In genomic region chr10:110803830-110804338, GRCh38 we compare ENCODE assay signal across 8 cellular contexts.
DNase-seq lines count a peak whose midpoint lies in the region; ATAC-seq and TF ChIP-seq lines count a peak whose summit lies in the region.

No MANE protein-coding gene starts in this region.

- H3K4me3 Mint-ChIP-seq in HFFc6: no peak overlapping the region
- H3K4me3 Mint-ChIP-seq in activated naive CD8-positive, alpha-beta T cell treated with anti-CD3 and anti-CD28 coated beads, Interleukin-2, amount 50 U/mL, for 24 hours: no peak overlapping the region

- H3K9me3 ChIP-seq in left ventricle myocardium inferior (replicated peaks) (no peaks in the 10 kb centered on the region), prostate gland (no peaks in the 10 kb centered on the region)

- peak; percentile 82 for ATAC-seq in activated naive CD8-positive, alpha-beta T cell treated with anti-CD3 and anti-CD28 coated beads, Interleukin-2, amount 50 U/mL, for 24 hours

- intact Hi-C loops in left ventricle myocardium inferior (cut with micrococcal nuclease): loop anchor here (10.0 kb wide), 1 partner anchor 91 kb away; no protein-coding TSS in a partner anchor
- intact Hi-C loops in prostate gland (cut with DNase I): loop anchor here (2.0 to 10.0 kb wide), 3 partner anchors 59 to 89 kb away; partner anchors contain the start of gene PDCD4

- H3K27me3 Mint-ChIP-seq in HFFc6 (ENCODE audit: insufficient read depth): peaks cover 34% of the 10 kb centered on the region
- H3K27me3 Mint-ChIP-seq in activated naive CD8-positive, alpha-beta T cell treated with anti-CD3 and anti-CD28 coated beads, Interleukin-2, amount 50 U/mL, for 24 hours: no peaks in the 10 kb centered on the region

- peak; percentile 51 for DNase-seq in activated gamma-delta T cell treated with Interleukin-2 at 50 U/mL for 16 hours
- DNase-seq in activated gamma-delta T cell (lab: John Stamatoyannopoulos, UW): no peak
- DNase-seq in HFFc6: peak; percentile 18
- peak; percentile 48 for DNase-seq in NCI-H1694 (lab: John Stamatoyannopoulos, UW)
- peak; percentile 52 for DNase-seq in activated naive CD8-positive, alpha-beta T cell treated with anti-CD3 and anti-CD28 coated beads, Interleukin-2, amount 50 U/mL, for 24 hours
- no peak for DNase-seq in left ventricle myocardium inferior
- peak; percentile 46 for DNase-seq in prostate gland (ENCODE audit: low spot score)
- DNase-seq in NCI-H2029 treated with DMSO at 0.1 percent for 48 hours (lab: John Stamatoyannopoulos, UW): no peak

- TF ChIP-seq CTCF in HFFc6 (IDR thresholded peaks at IDR 0.05): peak; percentile 74
- peak; percentile 69 for TF ChIP-seq CTCF in left ventricle myocardium inferior (IDR thresholded peaks at IDR 0.05; ENCODE audit: borderline replicate concordance)
- peak; percentile 20 to 70 (median 56) for TF ChIP-seq CTCF in prostate gland (IDR thresholded peaks at IDR 0.05)

- H3K27me3 ChIP-seq in left ventricle myocardium inferior (ENCODE audit: low read depth) (no peaks in the 10 kb centered on the region), prostate gland (replicated peaks; ENCODE audit: insufficient read depth) (no peaks in the 10 kb centered on the region)

- peaks cover 62% of the 10 kb centered on the region for H3K4me1 ChIP-seq in left ventricle myocardium inferior
- no peaks in the 10 kb centered on the region for H3K4me1 ChIP-seq in prostate gland (replicated peaks)

- no peak overlapping the region for H3K27ac Mint-ChIP-seq in HFFc6
- H3K27ac Mint-ChIP-seq in activated naive CD8-positive, alpha-beta T cell treated with anti-CD3 and anti-CD28 coated beads, Interleukin-2, amount 50 U/mL, for 24 hours: peak overlapping the region; percentile 40

- no peak overlapping the region for H3K4me3 ChIP-seq in left ventricle myocardium inferior
- H3K4me3 ChIP-seq in prostate gland: no peak overlapping the region

- H3K36me3 Mint-ChIP-seq in HFFc6 (ENCODE audit: low read depth): no peaks in the 10 kb centered on the region
- no peaks in the 10 kb centered on the region for H3K36me3 Mint-ChIP-seq in activated naive CD8-positive, alpha-beta T cell treated with anti-CD3 and anti-CD28 coated beads, Interleukin-2, amount 50 U/mL, for 24 hours (ENCODE audit: low read depth)

- H3K9me3 Mint-ChIP-seq in HFFc6: no peaks in the 10 kb centered on the region
- H3K9me3 Mint-ChIP-seq in activated naive CD8-positive, alpha-beta T cell treated with anti-CD3 and anti-CD28 coated beads, Interleukin-2, amount 50 U/mL, for 24 hours: no peaks in the 10 kb centered on the region

- peaks cover 24% of the 10 kb centered on the region for H3K4me1 Mint-ChIP-seq in HFFc6 (ENCODE audit: low read depth)
- H3K4me1 Mint-ChIP-seq in activated naive CD8-positive, alpha-beta T cell treated with anti-CD3 and anti-CD28 coated beads, Interleukin-2, amount 50 U/mL, for 24 hours: peaks cover 40% of the 10 kb centered on the region

- H3K27ac ChIP-seq in left ventricle myocardium inferior (replicated peaks): peak overlapping the region; percentile 62
- peak overlapping the region; percentile 0 to 27 for H3K27ac ChIP-seq in prostate gland

- no peak for TF ChIP-seq POLR2A in prostate gland (IDR thresholded peaks at IDR 0.05)

- 29% methylated on average over 6 of the region's 6 CpGs for WGBS in prostate gland

- peaks cover 9% of the 10 kb centered on the region for H3K36me3 ChIP-seq in left ventricle myocardium inferior
- H3K36me3 ChIP-seq in prostate gland: no peaks in the 10 kb centered on the region

Comparison
In these comparisons a context has a peak if more than half of its experiments do, and no peak if none do; other contexts are left out.
1. DNase-seq: peak in activated gamma-delta T cell treated with Interleukin-2 at 50 U/mL for 16 hours (single experiment), HFFc6 (single experiment), NCI-H1694 (single experiment), activated naive CD8-positive, alpha-beta T cell treated with anti-CD3 and anti-CD28 coated beads, Interleukin-2, amount 50 U/mL, for 24 hours (single experiment) and prostate gland (single experiment); none in activated gamma-delta T cell (single experiment), left ventricle myocardium inferior (single experiment) and NCI-H2029 treated with DMSO at 0.1 percent for 48 hours (single experiment).
2. Peak in every context shown above with its lines, with median percentiles within 50 percentile points of each other: CTCF ChIP-seq.